20 cellular contexts compared by ENCODE assay signal in genomic region chr1:19061343-19061742, GRCh38.
DNase-seq lines count a peak whose midpoint lies in the region; ATAC-seq and TF ChIP-seq lines count a peak whose summit lies in the region.
"Had no signal": no experiment of that assay in that cellular context is flagged by ENCODE, and none has a peak within 500 bp of the region (broad histone marks: within the 10 kb centered on the region; RNA-seq: fewer than 3 reads in every experiment).

No MANE protein-coding gene starts in this region.

- H3K4me1 ChIP-seq in CD8-positive, alpha-beta T cell (ENCODE audit: insufficient read depth, low read length), result no peaks in the 10 kb centered on the region
- H3K4me1 ChIP-seq in right cardiac atrium (ENCODE audit: control insufficient read depth, insufficient read depth, low read length), result no peaks in the 10 kb centered on the region
- H3K4me1 ChIP-seq: heart right ventricle had no signal

- no peaks in the 10 kb centered on the region for H3K36me3 ChIP-seq in CD8-positive, alpha-beta T cell (ENCODE audit: insufficient read depth, low read length)
- H3K36me3 ChIP-seq: cardiac muscle cell, heart right ventricle had no signal

- ATAC-seq in CD8-positive, alpha-beta T cell, result no peak
- ATAC-seq in activated naive CD8-positive, alpha-beta T cell treated with anti-CD3 and anti-CD28 coated beads, Interleukin-2, amount 10 ng/mL, durations not matched to agents 7 days and 5 days (ENCODE audit: low read depth), result no peak
- ATAC-seq in natural killer cell treated with Interleukin-12 subunit alpha and Interleukin-12 subunit beta and Interleukin-15 and Interleukin-18, amount 100 ng/mL, for 72 hours, result no peak
- ATAC-seq in right cardiac atrium, result no peak
- ATAC-seq: heart right ventricle, WTC11 had no signal

- CTCF ChIA-PET in CD8-positive, alpha-beta T cell (lab: Charles Lee), result no interaction called here

- no peak overlapping the region for H3K4me3 ChIP-seq in CD8-positive, alpha-beta T cell (ENCODE audit: low read depth, low read length)
- no peak overlapping the region for H3K4me3 ChIP-seq in right cardiac atrium (ENCODE audit: low read length)
- H3K4me3 ChIP-seq: cardiac muscle cell, dorsolateral prefrontal cortex, heart right ventricle, SK-N-MC had no signal

- peaks cover 8% of the 10 kb centered on the region for H3K36me3 Mint-ChIP-seq in T-helper 1 cell treated with Interleukin-12 subunit alpha and Interleukin-12 subunit beta and Interleukin-4 antibody, amounts not matched to agents 30 μg/mL and 1 μg/mL, for 36 hours (ENCODE audit: low read depth)
- no peaks in the 10 kb centered on the region for H3K36me3 Mint-ChIP-seq in CD8-positive, alpha-beta T cell
- peaks cover 3% of the 10 kb centered on the region for H3K36me3 Mint-ChIP-seq in activated naive CD8-positive, alpha-beta T cell treated with anti-CD3 and anti-CD28 coated beads, Interleukin-2, amount 10 ng/mL, durations not matched to agents 7 days and 5 days
- H3K36me3 Mint-ChIP-seq in natural killer cell treated with Interleukin-12 subunit alpha and Interleukin-12 subunit beta and Interleukin-15 and Interleukin-18, amount 100 ng/mL, for 72 hours, result peaks cover 8% of the 10 kb centered on the region

- intact Hi-C loops in CD8-positive, alpha-beta T cell (cut with DNase I, micrococcal nuclease), result no loop called here
- intact Hi-C loops in right cardiac atrium (cut with DNase I), result no loop called here

- peak overlapping the region; percentile 12 for H3K4me3 Mint-ChIP-seq in T-helper 1 cell treated with Interleukin-12 subunit alpha and Interleukin-12 subunit beta and Interleukin-4 antibody, amounts not matched to agents 30 μg/mL and 1 μg/mL, for 36 hours
- no peak overlapping the region for H3K4me3 Mint-ChIP-seq in CD8-positive, alpha-beta T cell
- peak overlapping the region; percentile 61 for H3K4me3 Mint-ChIP-seq in activated naive CD8-positive, alpha-beta T cell treated with anti-CD3 and anti-CD28 coated beads, Interleukin-2, amount 10 ng/mL, durations not matched to agents 7 days and 5 days
- H3K4me3 Mint-ChIP-seq in natural killer cell treated with Interleukin-12 subunit alpha and Interleukin-12 subunit beta and Interleukin-15 and Interleukin-18, amount 100 ng/mL, for 72 hours, result peak overlapping the region; percentile 74
- H3K4me3 Mint-ChIP-seq: WTC11 had no signal

- H3K4me1 Mint-ChIP-seq in T-helper 1 cell treated with Interleukin-12 subunit alpha and Interleukin-12 subunit beta and Interleukin-4 antibody, amounts not matched to agents 30 μg/mL and 1 μg/mL, for 36 hours (ENCODE audit: low read depth), result peaks cover 15% of the 10 kb centered on the region
- peaks cover 2% of the 10 kb centered on the region for H3K4me1 Mint-ChIP-seq in CD8-positive, alpha-beta T cell (ENCODE audit: low read depth)
- H3K4me1 Mint-ChIP-seq in activated naive CD8-positive, alpha-beta T cell treated with anti-CD3 and anti-CD28 coated beads, Interleukin-2, amount 10 ng/mL, durations not matched to agents 7 days and 5 days, result peaks cover 3% of the 10 kb centered on the region
- H3K4me1 Mint-ChIP-seq in natural killer cell treated with Interleukin-12 subunit alpha and Interleukin-12 subunit beta and Interleukin-15 and Interleukin-18, amount 100 ng/mL, for 72 hours (ENCODE audit: low read depth in 2 of 2), result peaks cover 5 to 7% of the 10 kb centered on the region in 2 donors
- H3K4me1 Mint-ChIP-seq: WTC11 had no signal

- no peak for TF ChIP-seq CTCF in CD8-positive, alpha-beta T cell (IDR thresholded peaks at IDR 0.05)

- no peaks in the 10 kb centered on the region for H3K27me3 ChIP-seq in CD8-positive, alpha-beta T cell (ENCODE audit: insufficient read depth, low read length)
- H3K27me3 ChIP-seq in right cardiac atrium (ENCODE audit: control insufficient read depth, insufficient read depth), result no peaks in the 10 kb centered on the region
- H3K27me3 ChIP-seq: cardiac muscle cell had no signal

- DNase-seq in T-helper 1 cell (no peak), NCI-H2029 treated with DMSO at 0.1 percent for 48 hours (lab: John Stamatoyannopoulos, UW) (no peak), HUDEP-2 (lab: John Stamatoyannopoulos, UW; ENCODE audit: unreplicated experiment in 76 of 76) (no peak), right cardiac atrium (no peak)
- no peak for DNase-seq in CD8-positive, alpha-beta T cell
- DNase-seq in activated naive CD8-positive, alpha-beta T cell treated with anti-CD3 and anti-CD28 coated beads, Interleukin-2, amount 10 ng/mL, durations not matched to agents 7 days and 5 days, result no peak
- DNase-seq in natural killer cell treated with Interleukin-12 subunit alpha and Interleukin-12 subunit beta and Interleukin-15 and Interleukin-18, amount 100 ng/mL, for 72 hours (ENCODE audit: low spot score), result no peak
- DNase-seq: activated CD8-positive, alpha-beta memory T cell treated with anti-CD3 and anti-CD28 coated beads for 24 hours; dorsolateral prefrontal cortex; HCEC 1CT; heart right ventricle; left colon; NCI-H526 treated with DMSO at 0.1 percent for 48 hours; RPMI8226; T1000 had no signal

- H3K9me3 ChIP-seq in CD8-positive, alpha-beta T cell (ENCODE audit: low read length), result no peaks in the 10 kb centered on the region
- no peaks in the 10 kb centered on the region for H3K9me3 ChIP-seq in right cardiac atrium (ENCODE audit: control insufficient read depth, low read length)
- H3K9me3 ChIP-seq: heart right ventricle had no signal

- POLR2A ChIA-PET in CD8-positive, alpha-beta T cell (lab: Charles Lee), result no interaction called here
- POLR2A ChIA-PET in activated naive CD8-positive, alpha-beta T cell treated with anti-CD3 and anti-CD28 coated beads, Interleukin-2, amount 10 ng/mL, durations not matched to agents 7 days and 5 days (lab: Charles Lee), result no interaction called here

- no peak overlapping the region for H3K27ac ChIP-seq in CD8-positive, alpha-beta T cell (ENCODE audit: low read depth, low read length)
- no peak overlapping the region for H3K27ac ChIP-seq in right cardiac atrium (ENCODE audit: low read length)
- H3K27ac ChIP-seq: 22Rv1, cardiac muscle cell, dorsolateral prefrontal cortex, heart right ventricle, SK-N-MC had no signal

- 100% methylated on average over 1 of the region's 1 CpG for WGBS in right cardiac atrium

- peaks cover 15% of the 10 kb centered on the region for H3K27me3 Mint-ChIP-seq in T-helper 1 cell treated with Interleukin-12 subunit alpha and Interleukin-12 subunit beta and Interleukin-4 antibody, amounts not matched to agents 30 μg/mL and 1 μg/mL, for 36 hours (ENCODE audit: low read depth)
- peaks cover 16% of the 10 kb centered on the region for H3K27me3 Mint-ChIP-seq in CD8-positive, alpha-beta T cell (ENCODE audit: low read depth)
- H3K27me3 Mint-ChIP-seq in activated naive CD8-positive, alpha-beta T cell treated with anti-CD3 and anti-CD28 coated beads, Interleukin-2, amount 10 ng/mL, durations not matched to agents 7 days and 5 days, result peaks cover 17% of the 10 kb centered on the region
- peaks cover 7 to 12% of the 10 kb centered on the region in 2 donors for H3K27me3 Mint-ChIP-seq in natural killer cell treated with Interleukin-12 subunit alpha and Interleukin-12 subunit beta and Interleukin-15 and Interleukin-18, amount 100 ng/mL, for 72 hours

- peak overlapping the region; percentile 86 for H3K27ac Mint-ChIP-seq in T-helper 1 cell treated with Interleukin-12 subunit alpha and Interleukin-12 subunit beta and Interleukin-4 antibody, amounts not matched to agents 30 μg/mL and 1 μg/mL, for 36 hours
- peak overlapping the region; percentile 5 for H3K27ac Mint-ChIP-seq in CD8-positive, alpha-beta T cell
- H3K27ac Mint-ChIP-seq in activated naive CD8-positive, alpha-beta T cell treated with anti-CD3 and anti-CD28 coated beads, Interleukin-2, amount 10 ng/mL, durations not matched to agents 7 days and 5 days, result peak overlapping the region; percentile 70
- peak overlapping the region; percentile 22 to 86 for H3K27ac Mint-ChIP-seq in natural killer cell treated with Interleukin-12 subunit alpha and Interleukin-12 subunit beta and Interleukin-15 and Interleukin-18, amount 100 ng/mL, for 72 hours
- H3K27ac Mint-ChIP-seq: WTC11 had no signal

- peaks cover 14% of the 10 kb centered on the region for H3K9me3 Mint-ChIP-seq in T-helper 1 cell treated with Interleukin-12 subunit alpha and Interleukin-12 subunit beta and Interleukin-4 antibody, amounts not matched to agents 30 μg/mL and 1 μg/mL, for 36 hours
- peaks cover 2% of the 10 kb centered on the region for H3K9me3 Mint-ChIP-seq in CD8-positive, alpha-beta T cell
- peaks cover 6% of the 10 kb centered on the region for H3K9me3 Mint-ChIP-seq in activated naive CD8-positive, alpha-beta T cell treated with anti-CD3 and anti-CD28 coated beads, Interleukin-2, amount 10 ng/mL, durations not matched to agents 7 days and 5 days
- peaks cover 4% of the 10 kb centered on the region for H3K9me3 Mint-ChIP-seq in natural killer cell treated with Interleukin-12 subunit alpha and Interleukin-12 subunit beta and Interleukin-15 and Interleukin-18, amount 100 ng/mL, for 72 hours

Comparison
In these comparisons a context has a peak if more than half of its experiments do, and no peak if none do; other contexts are left out.
1. H3K27ac Mint-ChIP-seq: peak in every context shown above with its lines; median percentile 86 in T-helper 1 cell treated with Interleukin-12 subunit alpha and Interleukin-12 subunit beta and Interleukin-4 antibody, amounts not matched to agents 30 μg/mL and 1 μg/mL, for 36 hours; 70 in activated naive CD8-positive, alpha-beta T cell treated with anti-CD3 and anti-CD28 coated beads, Interleukin-2, amount 10 ng/mL, durations not matched to agents 7 days and 5 days; 54 in natural killer cell treated with Interleukin-12 subunit alpha and Interleukin-12 subunit beta and Interleukin-15 and Interleukin-18, amount 100 ng/mL, for 72 hours; 5 in CD8-positive, alpha-beta T cell.